Comparison of ENCODE assay signal across 8 cellular contexts in genomic region chr20:58306421-58307261, GRCh38.
A peak's percentile ranks its signal among the peaks of the same experiment; 100 is the strongest.
DNase-seq lines count a peak whose midpoint lies in the region; TF ChIP-seq lines count a peak whose summit lies in the region.

No MANE protein-coding gene starts in this region.

- no peak for TF ChIP-seq POLR2A in erythroblast (IDR thresholded peaks at IDR 0.05; ENCODE audit: low read length)

- DNase-seq in NCI-H748 (lab: John Stamatoyannopoulos, UW; ENCODE audit: unreplicated experiment), result peak; percentile 5
- no peak for DNase-seq in NCI-H748 treated with DMSO at 0.1 percent for 48 hours (lab: John Stamatoyannopoulos, UW)
- DNase-seq in MV-4-11 (lab: John Stamatoyannopoulos, UW), result peak; percentile 93
- DNase-seq in activated CD4-positive, alpha-beta T cell treated with anti-CD3 and anti-CD28 coated beads, Interleukin-2, amount 50 U/mL, for 48 hours, result peak; percentile 58 to 67
- peak; percentile 15 to 26 for DNase-seq in erythroblast (lab: John Stamatoyannopoulos, UW)
- peak; percentile 46 for DNase-seq in stimulated activated CD4-positive, alpha-beta T cell treated with anti-CD3 and anti-CD28 coated beads, Interleukin-4, amount 100 ng/mL, for 1 hour
- DNase-seq in NCI-H1436 treated with DMSO at 0.1 percent for 48 hours (lab: John Stamatoyannopoulos, UW), result no peak
- no peak for DNase-seq in NCI-H510A (lab: John Stamatoyannopoulos, UW)

Comparison
In these comparisons a context has a peak if more than half of its experiments do, and no peak if none do; other contexts are left out.
1. DNase-seq: peak in NCI-H748 (single experiment), MV-4-11 (single experiment), activated CD4-positive, alpha-beta T cell treated with anti-CD3 and anti-CD28 coated beads, Interleukin-2, amount 50 U/mL, for 48 hours (2 of 2), erythroblast (2 of 2) and stimulated activated CD4-positive, alpha-beta T cell treated with anti-CD3 and anti-CD28 coated beads, Interleukin-4, amount 100 ng/mL, for 1 hour (single experiment); none in NCI-H748 treated with DMSO at 0.1 percent for 48 hours (single experiment), NCI-H1436 treated with DMSO at 0.1 percent for 48 hours (single experiment) and NCI-H510A (single experiment).